In genomic region chr1:67430358-67431155, GRCh38 we compare ENCODE assay signal across 8 cellular contexts. TPM values are rescaled to one million over a fixed set of nuclear protein-coding genes. Genes with fewer than 3 reads are reported as not detected.
DNase-seq lines count a peak whose midpoint lies in the region; ATAC-seq and TF ChIP-seq lines count a peak whose summit lies in the region.

TSS of gene SERBP1 (minus strand) at chr1:67430402. CDS start at chr1:67430300, 102 bp downstream.

- H3K4me1 Mint-ChIP-seq in activated naive CD8-positive, alpha-beta T cell treated with anti-CD3 and anti-CD28 coated beads, Interleukin-2, amount 10 ng/mL, durations not matched to agents 7 days and 5 days: peaks cover 46% of the 10 kb centered on the region

- H3K4me3 Mint-ChIP-seq in activated naive CD8-positive, alpha-beta T cell treated with anti-CD3 and anti-CD28 coated beads, Interleukin-2, amount 10 ng/mL, durations not matched to agents 7 days and 5 days: peak within 1 kb of the TSS; percentile 90

- POLR2A ChIA-PET in activated naive CD8-positive, alpha-beta T cell treated with anti-CD3 and anti-CD28 coated beads, Interleukin-2, amount 10 ng/mL, durations not matched to agents 7 days and 5 days (lab: Charles Lee): interaction anchor here (1.1 to 3.1 kb wide), 14 partner anchors 9 to 506 kb away, joined by 3 to 11 read pairs (median 5); partner anchors contain the start of genes DNAI4, GADD45A, IL12RB2 and MIER1

- peak; percentile 17 for TF ChIP-seq EP300 in ovary (IDR thresholded peaks at IDR 0.05)

- TF ChIP-seq CTCF in GM10266 (IDR thresholded peaks at IDR 0.05; ENCODE audit: control insufficient read depth, insufficient read depth, low read depth, missing control alignments) (no peak), SU-DHL-6 (IDR thresholded peaks at IDR 0.05; ENCODE audit: insufficient read depth, low read length, poor library complexity, severe bottlenecking) (no peak), ovary (IDR thresholded peaks at IDR 0.05) (peak in 1 of 3 donors; percentile 12), thyroid gland (IDR thresholded peaks at IDR 0.05) (no peak)

- intact Hi-C loops in head of caudate nucleus (cut with DNase I): no loop called here
- intact Hi-C loops in ovary (cut with DNase I): no loop called here
- intact Hi-C loops in thyroid gland (cut with DNase I): no loop called here

- peak within 1 kb of the TSS; percentile 90 for H3K27ac ChIP-seq in SU-DHL-6 (ENCODE audit: low read depth, low read length)
- H3K27ac ChIP-seq in ovary: peak within 1 kb of the TSS; percentile 82 to 97
- H3K27ac ChIP-seq in thyroid gland: peak within 1 kb of the TSS; percentile 60 to 93 (median 90)

- no peaks in the 10 kb centered on the region for H3K9me2 ChIP-seq in SU-DHL-6 (replicated peaks; ENCODE audit: insufficient read depth, low read length)

- DNase-seq in GM10266 (ENCODE audit: extremely low spot score) (peak; percentile 92), NCI-H128 (lab: John Stamatoyannopoulos, UW; ENCODE audit: unreplicated experiment) (peak; percentile 96), head of caudate nucleus (peak; percentile 94 to 99 (median 97)), ovary (peak; percentile 94 to 97 (median 96)), thyroid gland (peak; percentile 97 to 98)
- DNase-seq in activated naive CD8-positive, alpha-beta T cell treated with anti-CD3 and anti-CD28 coated beads, Interleukin-2, amount 10 ng/mL, durations not matched to agents 7 days and 5 days: peak; percentile 93

- peaks cover 2% of the 10 kb centered on the region for H3K4me1 ChIP-seq in ovary (ENCODE audit: insufficient read depth)
- H3K4me1 ChIP-seq in thyroid gland: peaks cover 4 to 6% of the 10 kb centered on the region in 2 donors

- peaks cover 17% of the 10 kb centered on the region for H3F3A ChIP-seq in SU-DHL-6 (ENCODE audit: insufficient read depth)

- peak within 1 kb of the TSS; percentile 58 for H2AFZ ChIP-seq in SU-DHL-6 (ENCODE audit: low read depth, low read length, severe bottlenecking)

- peak; percentile 85 for ATAC-seq in HG02678 (IDR thresholded peaks at IDR 0.05; ENCODE audit: unreplicated experiment)
- peak; percentile 89 for ATAC-seq in activated naive CD8-positive, alpha-beta T cell treated with anti-CD3 and anti-CD28 coated beads, Interleukin-2, amount 10 ng/mL, durations not matched to agents 7 days and 5 days (ENCODE audit: low read depth)

- H3K4me3 ChIP-seq in SU-DHL-6 (ENCODE audit: insufficient read depth, low read length, poor library complexity, severe bottlenecking) (peak within 1 kb of the TSS; percentile 76), ovary (peak within 1 kb of the TSS; percentile 67), thyroid gland (replicated peaks in 1 of 3) (peak within 1 kb of the TSS; percentile 56 to 82 (median 70))

- H3K9ac ChIP-seq in SU-DHL-6 (ENCODE audit: low read length): peak within 1 kb of the TSS; percentile 97

- H3K4me2 ChIP-seq in SU-DHL-6 (ENCODE audit: low read depth, low read length, poor library complexity, severe bottlenecking): peak within 1 kb of the TSS; percentile 85

- H3K27me3 ChIP-seq in SU-DHL-6 (ENCODE audit: low read length) (no peaks in the 10 kb centered on the region), ovary (no peaks in the 10 kb centered on the region), thyroid gland (no peaks in the 10 kb centered on the region)

- peak within 1 kb of the TSS; percentile 97 for H3K27ac Mint-ChIP-seq in activated naive CD8-positive, alpha-beta T cell treated with anti-CD3 and anti-CD28 coated beads, Interleukin-2, amount 10 ng/mL, durations not matched to agents 7 days and 5 days

- no peaks in the 10 kb centered on the region for H3K9me3 Mint-ChIP-seq in activated naive CD8-positive, alpha-beta T cell treated with anti-CD3 and anti-CD28 coated beads, Interleukin-2, amount 10 ng/mL, durations not matched to agents 7 days and 5 days

- H3K79me2 ChIP-seq in SU-DHL-6 (ENCODE audit: insufficient read depth, low read length): peaks cover 47% of the 10 kb centered on the region

- no peaks in the 10 kb centered on the region for H3K27me3 Mint-ChIP-seq in activated naive CD8-positive, alpha-beta T cell treated with anti-CD3 and anti-CD28 coated beads, Interleukin-2, amount 10 ng/mL, durations not matched to agents 7 days and 5 days

- TF ChIP-seq POLR2A in ovary (IDR thresholded peaks at IDR 0.05): peak; percentile 82
- peak in 1 of 2 donors; percentile 95 for TF ChIP-seq POLR2A in thyroid gland (IDR thresholded peaks at IDR 0.05)

- H3K36me3 ChIP-seq in SU-DHL-6 (ENCODE audit: low read length) (peaks cover 40% of the 10 kb centered on the region), ovary (no peaks in the 10 kb centered on the region), thyroid gland (peaks cover 0 to 3% of the 10 kb centered on the region in 2 donors)

- H4K20me1 ChIP-seq in SU-DHL-6 (ENCODE audit: low read depth, low read length): peaks cover 32% of the 10 kb centered on the region

- no peaks in the 10 kb centered on the region for H3K9me3 ChIP-seq in SU-DHL-6 (ENCODE audit: insufficient read depth, low read length)
- H3K9me3 ChIP-seq in ovary: no peaks in the 10 kb centered on the region
- no peaks in the 10 kb centered on the region for H3K9me3 ChIP-seq in thyroid gland

- 0 to 2% (median 1%) methylated on average over 45 to 62 of the region's 62 CpGs for WGBS in ovary, 3 donors
- WGBS in thyroid gland, 2 donors: 0 to 1% methylated on average over 35 to 46 of the region's 62 CpGs

- H3K36me3 Mint-ChIP-seq in activated naive CD8-positive, alpha-beta T cell treated with anti-CD3 and anti-CD28 coated beads, Interleukin-2, amount 10 ng/mL, durations not matched to agents 7 days and 5 days: peaks cover 33% of the 10 kb centered on the region

RNA-seq across cellular contexts. Expression of gene SERBP1, which starts in this region (rescaled TPM):
- 100 to 1,000 TPM; 219 to 221 TPM for total RNA-seq in activated naive CD8-positive, alpha-beta T cell treated with anti-CD3 and anti-CD28 coated beads, Interleukin-2, amount 10 ng/mL, durations not matched to agents 7 days and 5 days
- 100 to 1,000 TPM; 117 to 163 (median 150) TPM for total RNA-seq in ovary
- polyA plus RNA-seq in ovary: 100 to 1,000 TPM; 118 to 180 TPM
- total RNA-seq in thyroid gland: 100 to 1,000 TPM; 185 to 218 (median 204) TPM

Comparison
In these comparisons a context has a peak if more than half of its experiments do, and no peak if none do; other contexts are left out.
1. Peak in every context shown above with its lines: DNase-seq, ATAC-seq, H3K4me3 ChIP-seq and H3K27ac ChIP-seq.